ENCODE assay signal across 8 cellular contexts in the genomic region with DNA sequence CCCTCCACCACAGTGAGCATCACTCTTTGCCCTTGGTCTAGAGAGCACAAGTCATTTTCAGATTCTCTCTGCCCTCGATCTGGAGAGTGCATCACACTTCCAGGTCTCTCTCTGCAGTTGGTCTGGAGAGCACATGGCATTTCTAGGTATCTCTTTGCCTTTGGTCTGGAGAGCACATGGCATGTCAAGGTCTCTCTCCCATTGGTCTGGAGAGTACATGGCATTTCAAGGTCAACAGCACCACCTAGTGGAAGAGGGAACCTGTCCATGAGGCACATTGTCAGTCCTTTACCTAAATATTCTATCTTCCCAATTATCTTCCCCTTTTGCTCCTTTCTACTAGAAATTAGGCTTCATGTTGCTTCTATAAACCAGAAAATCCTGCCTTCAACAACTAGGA.
DNase-seq lines count a peak whose midpoint lies in the region; ATAC-seq and TF ChIP-seq lines count a peak whose summit lies in the region.

No MANE protein-coding gene starts in this region.

- no peaks in the 10 kb centered on the region for H3K27me3 Mint-ChIP-seq in effector memory CD8-positive, alpha-beta T cell

- H3K4me1 ChIP-seq in OCI-LY3 (ENCODE audit: low read length) = peaks cover 39% of the 10 kb centered on the region
- H3K4me1 ChIP-seq in effector memory CD4-positive, alpha-beta T cell (ENCODE audit: control insufficient read depth, insufficient read depth, low read length, poor library complexity, severe bottlenecking) = no peaks in the 10 kb centered on the region

- H3K36me3 ChIP-seq in OCI-LY3 (replicated peaks; ENCODE audit: low read depth, low read length) = peaks cover 39% of the 10 kb centered on the region
- H3K36me3 ChIP-seq in effector memory CD4-positive, alpha-beta T cell (ENCODE audit: control insufficient read depth, insufficient read depth, low read length) = no peaks in the 10 kb centered on the region

- no peak overlapping the region for H3K4me3 ChIP-seq in OCI-LY3 (ENCODE audit: low read length)
- no peak overlapping the region for H3K4me3 ChIP-seq in fibroblast of the aortic adventitia (ENCODE audit: low read depth, low read length)
- no peak overlapping the region for H3K4me3 ChIP-seq in effector memory CD4-positive, alpha-beta T cell (ENCODE audit: insufficient read depth, low read depth, low read length, poor library complexity, severe bottlenecking)

- no peaks in the 10 kb centered on the region for H3K27me3 ChIP-seq in OCI-LY3 (ENCODE audit: low read depth, low read length)
- no peaks in the 10 kb centered on the region for H3K27me3 ChIP-seq in effector memory CD4-positive, alpha-beta T cell (replicated peaks; ENCODE audit: control insufficient read depth, insufficient read depth, low read length, poor library complexity, severe bottlenecking)

- TF ChIP-seq CTCF in OCI-LY3 (IDR thresholded peaks at IDR 0.05; ENCODE audit: low read depth, low read length) (peak; percentile 67), fibroblast of the aortic adventitia (IDR thresholded peaks at IDR 0.05; ENCODE audit: insufficient read depth, low read length) (peak; percentile 37)

- peak; percentile 83 for ATAC-seq in GM18505 (IDR thresholded peaks at IDR 0.05; ENCODE audit: unreplicated experiment)
- ATAC-seq in HG03039 (IDR thresholded peaks at IDR 0.05; ENCODE audit: unreplicated experiment) = peak; percentile 60
- ATAC-seq in effector memory CD8-positive, alpha-beta T cell (replicated peaks) = no peak
- no peak for ATAC-seq in activated CD4-positive, CD25-positive, alpha-beta regulatory T cell treated with anti-CD3 and anti-CD28 coated beads, Interleukin-2, amount 50 U/mL, for 24 hours

- no peak overlapping the region for H2AFZ ChIP-seq in OCI-LY3 (ENCODE audit: low read depth, low read length)

- H3K4me3 Mint-ChIP-seq in effector memory CD8-positive, alpha-beta T cell = no peak overlapping the region

- no peak overlapping the region for H3K4me2 ChIP-seq in OCI-LY3 (ENCODE audit: low read length)

- H3K9ac ChIP-seq in OCI-LY3 (ENCODE audit: low read length) = no peak overlapping the region

- peaks cover 20% of the 10 kb centered on the region; the same call in 1 of the 2 replicates for H3K9me3 ChIP-seq in OCI-LY3 (ENCODE audit: insufficient read depth, low read length)
- H3K9me3 ChIP-seq in effector memory CD4-positive, alpha-beta T cell (ENCODE audit: control insufficient read depth, low read length) = no peaks in the 10 kb centered on the region

- H3K4me1 Mint-ChIP-seq in effector memory CD8-positive, alpha-beta T cell (ENCODE audit: low read depth in 2 of 2) = no peaks in the 10 kb centered on the region

- DNase-seq in CMK (ENCODE audit: low read depth) (peak; percentile 81), fibroblast of the aortic adventitia (ENCODE audit: low read depth) (peak; percentile 53)
- DNase-seq in effector memory CD8-positive, alpha-beta T cell = no peak
- no peak for DNase-seq in effector memory CD4-positive, alpha-beta T cell

- H3K27ac ChIP-seq in OCI-LY3 (ENCODE audit: low read length) = no peak overlapping the region; the same call in 1 of the 2 replicates
- no peak overlapping the region for H3K27ac ChIP-seq in effector memory CD4-positive, alpha-beta T cell (ENCODE audit: insufficient read depth, low read length, poor library complexity, severe bottlenecking)

- H3K27ac Mint-ChIP-seq in effector memory CD8-positive, alpha-beta T cell = no peak overlapping the region

- H4K20me1 ChIP-seq in OCI-LY3 (ENCODE audit: insufficient read depth, low read length) = no peaks in the 10 kb centered on the region

- peaks cover 13 to 27% of the 10 kb centered on the region in 2 donors for H3K9me3 Mint-ChIP-seq in effector memory CD8-positive, alpha-beta T cell

- H3K79me2 ChIP-seq in OCI-LY3 (ENCODE audit: low read length) = no peaks in the 10 kb centered on the region

- no peaks in the 10 kb centered on the region for H3K36me3 Mint-ChIP-seq in effector memory CD8-positive, alpha-beta T cell (ENCODE audit: insufficient read depth)

- no peak for TF ChIP-seq POLR2A in GM18505 (IDR thresholded peaks at IDR 0.05; ENCODE audit: borderline replicate concordance, extremely low read depth, insufficient read depth, insufficient read length)

Comparison
In these comparisons a context has a peak if more than half of its experiments do, and no peak if none do; other contexts are left out.
1. DNase-seq: peak in CMK (single experiment) and fibroblast of the aortic adventitia (single experiment); none in effector memory CD8-positive, alpha-beta T cell (0 of 3) and effector memory CD4-positive, alpha-beta T cell (0 of 3).
2. ATAC-seq: peak in GM18505 (single experiment) and HG03039 (single experiment); none in effector memory CD8-positive, alpha-beta T cell (single experiment) and activated CD4-positive, CD25-positive, alpha-beta regulatory T cell treated with anti-CD3 and anti-CD28 coated beads, Interleukin-2, amount 50 U/mL, for 24 hours (0 of 2).